ENCODE assay signal across 1 cellular context in genomic region chr6:143513410-143513809, GRCh38.
TF ChIP-seq lines count a peak whose summit lies in the region.

No MANE protein-coding gene starts in this region.

TF ChIP-seq in K562, 482 proteins besides CTCF, POLR2A, EP300 and RAD21 (continued from another document):
- TF ChIP-seq MGA (IDR thresholded peaks at IDR 0.05), result no peak
- peak; percentile 47; the same call in 1 of the 2 replicates for TF ChIP-seq MTA3 (IDR thresholded peaks at IDR 0.05; ENCODE audit: borderline replicate concordance)
- 0 out of 2 replicates have a peak, but pooled peaks have one; percentile 32 for TF ChIP-seq SMAD4 (CRISPR knock-in tag; conservative IDR thresholded peaks at IDR 0.05)
- no peak for TF ChIP-seq ATF1 (CRISPR knock-in tag; IDR thresholded peaks at IDR 0.05)
- TF ChIP-seq ATF1 (tag; IDR thresholded peaks at IDR 0.05), result no peak
- TF ChIP-seq CTCFL (IDR thresholded peaks at IDR 0.05; ENCODE audit: borderline replicate concordance, insufficient read depth, low read depth, low read length, poor library complexity, severe bottlenecking), result peak; percentile 37
- no peak for TF ChIP-seq CLOCK (CRISPR knock-in tag; IDR thresholded peaks at IDR 0.05; ENCODE audit: borderline replicate concordance)
